In genomic region chr13:58827904-58828303, GRCh38 we compare ENCODE assay signal across 29 cellular contexts.
A peak's percentile ranks its signal among the peaks of the same experiment; 100 is the strongest.
DNase-seq lines count a peak whose midpoint lies in the region; ATAC-seq and TF ChIP-seq lines count a peak whose summit lies in the region.
"Had no signal": no experiment of that assay in that cellular context is flagged by ENCODE, and none has a peak within 500 bp of the region (broad histone marks: within the 10 kb centered on the region; RNA-seq: fewer than 3 reads in every experiment).

No MANE protein-coding gene starts in this region.

- H3K9me2 ChIP-seq in neural cell (ENCODE audit: insufficient read depth, low read length) = no peaks in the 10 kb centered on the region

- H3K36me3 ChIP-seq in SK-N-MC (ENCODE audit: insufficient read depth, low read length) (no peaks in the 10 kb centered on the region), neural cell (ENCODE audit: insufficient read depth, low read length) (no peaks in the 10 kb centered on the region)
- H3K36me3 ChIP-seq: BE2C; BLaER1; BLaER1 treated with 17β-estradiol and CSF1 and Interleukin-3, amounts not matched to agents 10 nM and 100 nM had no signal

- H4K20me1 ChIP-seq in neural cell (ENCODE audit: insufficient read depth) = no peaks in the 10 kb centered on the region
- H4K20me1 ChIP-seq: BLaER1; BLaER1 treated with 17β-estradiol and CSF1 and Interleukin-3, amounts not matched to agents 10 nM and 100 nM had no signal

- no peaks in the 10 kb centered on the region for H3K79me2 ChIP-seq in neural cell (replicated peaks; ENCODE audit: insufficient read depth, low read length)

- H3K4me3 ChIP-seq in SK-N-MC (no peak overlapping the region), neural cell (ENCODE audit: low read length) (no peak overlapping the region)
- H3K4me3 ChIP-seq: A549; BLaER1; BLaER1 treated with 17β-estradiol and CSF1 and Interleukin-3, amounts not matched to agents 10 nM and 100 nM had no signal

- TF ChIP-seq RAD21 in neural cell (conservative IDR thresholded peaks at IDR 0.05) = no peak

- no peak overlapping the region for H3K4me2 ChIP-seq in neural cell (ENCODE audit: low read length)
- H3K4me2 ChIP-seq: A549; BLaER1; BLaER1 treated with 17β-estradiol and CSF1 and Interleukin-3, amounts not matched to agents 10 nM and 100 nM had no signal

- DNase-seq in SK-N-MC (ENCODE audit: low read depth, low spot score) (no peak), kidney glomerular epithelial cell (lab: John Stamatoyannopoulos, UW) (no peak)
- DNase-seq: 8988T; ACHN; AML-193; BE2C; C1 segment of cervical spinal cord; Caco-2; Calu3; CD4-positive, alpha-beta memory T cell; CD4-positive, alpha-beta T cell; CD4-positive, CD25-positive, alpha-beta regulatory T cell; CD8-positive, alpha-beta memory T cell; CD8-positive, alpha-beta T cell; COR-L47; DMS 273 treated with DMSO at 0.1 percent for 48 hours; DMS153; DMS53; DMS79; DMS79 treated with DMSO at 0.1 percent for 48 hours; DND-41; EL had no signal

- ATAC-seq in HG03354 (IDR thresholded peaks at IDR 0.05; ENCODE audit: poor library complexity, severe bottlenecking, unreplicated experiment) = no peak
- ATAC-seq: A549; CD8-positive, alpha-beta T cell had no signal

- no peaks in the 10 kb centered on the region for H3F3A ChIP-seq in neural cell (ENCODE audit: insufficient read depth, low read length, poor library complexity, severe bottlenecking)

- no peaks in the 10 kb centered on the region for H3K9me3 ChIP-seq in SK-N-MC (ENCODE audit: low read depth, low read length)
- H3K9me3 ChIP-seq in neural cell (ENCODE audit: low read length) = no peaks in the 10 kb centered on the region
- H3K9me3 ChIP-seq: A549, BE2C had no signal

- H2AFZ ChIP-seq in neural cell (ENCODE audit: low read depth, low read length) = no peak overlapping the region

- H3K27me3 ChIP-seq in neural cell (ENCODE audit: insufficient read depth, low read depth, low read length) = no peaks in the 10 kb centered on the region
- H3K27me3 ChIP-seq: BE2C; BLaER1; BLaER1 treated with 17β-estradiol and CSF1 and Interleukin-3, amounts not matched to agents 10 nM and 100 nM had no signal

- H3K9ac ChIP-seq in SK-N-MC (ENCODE audit: insufficient read length) = no peak overlapping the region
- H3K9ac ChIP-seq in neural cell (ENCODE audit: low read length) = no peak overlapping the region
- H3K9ac ChIP-seq: BLaER1; BLaER1 treated with 17β-estradiol and CSF1 and Interleukin-3, amounts not matched to agents 10 nM and 100 nM had no signal

- H3K27ac ChIP-seq in SK-N-MC (peak overlapping the region; percentile 52; the same call in 1 of the 2 replicates), neural cell (ENCODE audit: low read length) (no peak overlapping the region)
- H3K27ac ChIP-seq: 22Rv1; A549; BLaER1; BLaER1 treated with 17β-estradiol and CSF1 and Interleukin-3, amounts not matched to agents 10 nM and 100 nM; C4-2B had no signal

- no peak for TF ChIP-seq CTCF in neural cell (IDR thresholded peaks at IDR 0.05; ENCODE audit: poor library complexity, severe bottlenecking)

- peak; percentile 95 for TF ChIP-seq EP300 in neural cell (conservative IDR thresholded peaks at IDR 0.05; ENCODE audit: poor library complexity, severe bottlenecking)

TF ChIP-seq in neural cell, 6 proteins besides CTCF, POLR2A, EP300 and RAD21:
- TF ChIP-seq SMC3 (conservative IDR thresholded peaks at IDR 0.05; ENCODE audit: poor library complexity) (peak; percentile 12), TAF1 (IDR thresholded peaks at IDR 0.05; ENCODE audit: low read depth) (no peak), EZH2 (IDR thresholded peaks at IDR 0.05; ENCODE audit: borderline replicate concordance, insufficient read depth, low read length, poor library complexity, severe bottlenecking) (no peak), MXI1 (conservative IDR thresholded peaks at IDR 0.05; ENCODE audit: poor library complexity, severe bottlenecking) (no peak), POLR2AphosphoS5 (IDR thresholded peaks at IDR 0.05) (peak; percentile 76), REST (IDR thresholded peaks at IDR 0.05; ENCODE audit: borderline replicate concordance) (peak; percentile 50)
TF ChIP-seq in neural cell: peak in this region for 3.
